In genomic region chrX:16771483-16772398, GRCh38 we compare ENCODE assay signal across 9 cellular contexts. TPM values are rescaled to one million over a fixed set of nuclear protein-coding genes. Genes with fewer than 3 reads are reported as not detected.
DNase-seq lines count a peak whose midpoint lies in the region; ATAC-seq lines count a peak whose summit lies in the region.
"Had no signal": no experiment of that assay in that cellular context is flagged by ENCODE, and none has a peak within 500 bp of the region (broad histone marks: within the 10 kb centered on the region; RNA-seq: fewer than 3 reads in every experiment).

No MANE protein-coding gene starts in this region.

- WGBS in GM23248 (ENCODE audit: low coverage in 1 of 2, low lambda C conversion rate in 2 of 2, missing lambda C conversion rate in 2 of 2), 2 experiments, result 60 to 61% methylated on average over 16 of the region's 16 CpGs
- no CpG with 5 or more reads among the region's 16 CpGs for WGBS in neuronal stem cell (ENCODE audit: extremely low coverage in 2 of 2, insufficient read length in 2 of 2, insufficient replicate concordance in 1 of 2), 2 donors

- H3K9me3 ChIP-seq in GM23248 (ENCODE audit: low read depth) (no peaks in the 10 kb centered on the region), neuronal stem cell (replicated peaks in 1 of 2; ENCODE audit: control insufficient read depth in 2 of 2, insufficient read depth in 1 of 2, low read depth in 1 of 2, low read length in 2 of 2) (no peaks in the 10 kb centered on the region), T-helper 17 cell (ENCODE audit: control insufficient read depth, low read length, poor library complexity, severe bottlenecking) (no peaks in the 10 kb centered on the region)

- H3K36me3 Mint-ChIP-seq in T-helper 17 cell (ENCODE audit: low read depth), result no peaks in the 10 kb centered on the region

- H3K23ac ChIP-seq in neuronal stem cell (ENCODE audit: low read depth, low read length, poor library complexity), result no peak overlapping the region

- H2BK15ac ChIP-seq in neuronal stem cell (ENCODE audit: low read length), result no peak overlapping the region

- ATAC-seq in T-helper 17 cell, result no peak

- H3K27ac ChIP-seq in GM23248 (peak overlapping the region; percentile 21; the same call in 1 of the 2 replicates), neuronal stem cell (replicated peaks; ENCODE audit: low read length) (peak overlapping the region; percentile 39)
- H3K27ac ChIP-seq: skin epidermis had no signal

- H3K36me3 ChIP-seq in GM23248 (ENCODE audit: low read depth) (no peaks in the 10 kb centered on the region), neuronal stem cell (replicated peaks in 1 of 2; ENCODE audit: control insufficient read depth in 2 of 2, insufficient read depth in 2 of 2, low read length in 2 of 2) (no peaks in the 10 kb centered on the region)

- H3K27me3 Mint-ChIP-seq in T-helper 17 cell, result peaks cover 4% of the 10 kb centered on the region

- intact Hi-C loops in posterior vena cava (cut with DNase I), result loop anchor here in 1 of 2 donors (5.0 to 10.0 kb wide), 2 partner anchors 57 to 1734 kb away; partner anchors contain the start of genes CTPS2 and SYAP1

- H3K4me3 ChIP-seq in GM23248 (no peak overlapping the region), neuronal stem cell (ENCODE audit: low read length in 2 of 2) (no peak overlapping the region)
- H3K4me3 ChIP-seq: skin epidermis had no signal

- in situ Hi-C loops in GM23248 (cut with MboI), result no loop called here

- H3K9ac ChIP-seq in GM23248 (peak overlapping the region; percentile 33; the same call in 1 of the 2 replicates), neuronal stem cell (ENCODE audit: low read depth, low read length, poor library complexity) (no peak overlapping the region)

- H3K4ac ChIP-seq in neuronal stem cell (ENCODE audit: low read length), result no peak overlapping the region

- H3K4me1 ChIP-seq in GM23248 (ENCODE audit: insufficient read depth) (no peaks in the 10 kb centered on the region), neuronal stem cell (ENCODE audit: control insufficient read depth in 2 of 2, insufficient read depth in 1 of 2, low read depth in 1 of 2, low read length in 2 of 2) (peaks cover 0 to 2% of the 10 kb centered on the region in 2 donors)

- H4K20me1 ChIP-seq in GM23248 (ENCODE audit: insufficient read depth), result no peaks in the 10 kb centered on the region

- H3K4me2 ChIP-seq in GM23248 (ENCODE audit: unreplicated experiment) (no peak overlapping the region), neuronal stem cell (ENCODE audit: insufficient read depth, low read length, poor library complexity, severe bottlenecking) (no peak overlapping the region)

- no peak overlapping the region for H2BK5ac ChIP-seq in neuronal stem cell (ENCODE audit: low read length)

- no peak overlapping the region for H4K8ac ChIP-seq in neuronal stem cell (ENCODE audit: low read depth, low read length)

- H2BK12ac ChIP-seq in neuronal stem cell (ENCODE audit: low read length), result no peak overlapping the region

- no peak overlapping the region for H3K27ac Mint-ChIP-seq in T-helper 17 cell

- H3K9me2 ChIP-seq in GM23248 (ENCODE audit: insufficient read depth), result no peaks in the 10 kb centered on the region

- H4K91ac ChIP-seq in neuronal stem cell (ENCODE audit: low read depth, low read length, poor library complexity), result no peak overlapping the region

- H3F3A ChIP-seq in GM23248 (ENCODE audit: insufficient read depth), result no peaks in the 10 kb centered on the region

- DNase-seq in GM23248 (peak; percentile 44), NCI-H2171 treated with DMSO at 0.1 percent for 48 hours (lab: John Stamatoyannopoulos, UW) (peak; percentile 49), cerebellar cortex (ENCODE audit: low spot score) (peak; percentile 58), neuronal stem cell (ENCODE audit: low spot score) (peak; percentile 21), DMS79 (lab: John Stamatoyannopoulos, UW) (no peak), T-helper 17 cell (no peak), posterior vena cava (ENCODE audit: low spot score) (no peak)
- no peak for DNase-seq in activated CD4-positive, CD25-positive, alpha-beta regulatory T cell (lab: John Stamatoyannopoulos, UW)

- no peak overlapping the region for H2AK5ac ChIP-seq in neuronal stem cell (ENCODE audit: low read depth, low read length)

- H3K27me3 ChIP-seq in GM23248 (replicated peaks; ENCODE audit: insufficient read depth) (no peaks in the 10 kb centered on the region), neuronal stem cell (ENCODE audit: control insufficient read depth in 3 of 3, insufficient read depth in 3 of 3, low read depth in 1 of 3, low read length in 3 of 3) (no peaks in the 10 kb centered on the region)

- no peak overlapping the region for H3K18ac ChIP-seq in neuronal stem cell (ENCODE audit: low read length)

- H3K4me3 Mint-ChIP-seq in T-helper 17 cell, result no peak overlapping the region

- H3K14ac ChIP-seq in neuronal stem cell (ENCODE audit: low read length), result no peak overlapping the region

- no peaks in the 10 kb centered on the region for H3K4me1 Mint-ChIP-seq in T-helper 17 cell

- no peak overlapping the region for H2BK120ac ChIP-seq in neuronal stem cell (ENCODE audit: low read depth, low read length)

- H3K79me1 ChIP-seq in neuronal stem cell (ENCODE audit: low read depth, low read length), result no peaks in the 10 kb centered on the region

- peak overlapping the region; percentile 41; the same call in 1 of the 2 replicates for H2AFZ ChIP-seq in GM23248
- H2AFZ ChIP-seq in neuronal stem cell (ENCODE audit: low read length), result peak overlapping the region; percentile 65

- no peaks in the 10 kb centered on the region for H3K79me2 ChIP-seq in GM23248 (ENCODE audit: insufficient read depth)

RNA-seq across cellular contexts. Expression of gene TXLNG, which starts 14.5 kb away (rescaled TPM):
- 6.1 and 6.4 TPM in 2 replicates for total RNA-seq in GM23248 (2014; rRNA removed; shearing (Covaris generic))
- polyA plus RNA-seq in GM23248 (2016; fragmentation: Nextera tagmentation; extraction: Ambion mirVana), result 4.1 and 4.4 TPM in 2 replicates
- 13.8 TPM for polyA plus RNA-seq in neuronal stem cell (2013, experiment 1 of 2)
- 14.2 TPM for polyA plus RNA-seq in neuronal stem cell (2013, experiment 2 of 2)
- total RNA-seq in T-helper 17 cell, result 10 to 100 TPM; 19.9 to 21.7 TPM
- total RNA-seq in posterior vena cava, result 1 to 10 TPM; 8.6 to 9.0 TPM

RNA-seq across cellular contexts. Expression of gene SYAP1, which starts 52.3 kb away (rescaled TPM):
- total RNA-seq in GM23248 (2014; rRNA removed; shearing (Covaris generic)), result 24.4 and 30.8 TPM in 2 replicates
- 32.1 and 36.4 TPM in 2 replicates for polyA plus RNA-seq in GM23248 (2016; fragmentation: Nextera tagmentation; extraction: Ambion mirVana)
- 11.1 TPM for polyA plus RNA-seq in neuronal stem cell (2013, experiment 1 of 2)
- 11.7 TPM for polyA plus RNA-seq in neuronal stem cell (2013, experiment 2 of 2)
- total RNA-seq in T-helper 17 cell (10 to 100 TPM; 31.3 to 35.2 TPM), posterior vena cava (10 to 100 TPM; 30.9 to 31.3 TPM)

RNA-seq across cellular contexts. Expression of gene CTPS2, which starts 59.3 kb away (rescaled TPM):
- 5.8 and 8.0 TPM in 2 replicates for total RNA-seq in GM23248 (2014; rRNA removed; shearing (Covaris generic))
- 3.7 and 4.4 TPM in 2 replicates for polyA plus RNA-seq in GM23248 (2016; fragmentation: Nextera tagmentation; extraction: Ambion mirVana)
- 19.2 TPM for polyA plus RNA-seq in neuronal stem cell (2013, experiment 1 of 2)
- 19.3 TPM for polyA plus RNA-seq in neuronal stem cell (2013, experiment 2 of 2)
- total RNA-seq in T-helper 17 cell (1 to 10 TPM; 3.4 to 4.1 TPM), posterior vena cava (10 to 100 TPM in 1 of 2 donors, 1 to 10 TPM in 1; 8.5 to 10.9 TPM)

Comparison
In these comparisons a context has a peak if more than half of its experiments do, and no peak if none do; other contexts are left out.
1. DNase-seq: peak in GM23248 (single experiment), NCI-H2171 treated with DMSO at 0.1 percent for 48 hours (single experiment), cerebellar cortex (single experiment) and neuronal stem cell (single experiment); none in DMS79 (single experiment), activated CD4-positive, CD25-positive, alpha-beta regulatory T cell (0 of 4), T-helper 17 cell (0 of 3) and posterior vena cava (single experiment).